Comparison of ENCODE assay signal across 17 cellular contexts in the genomic region with DNA sequence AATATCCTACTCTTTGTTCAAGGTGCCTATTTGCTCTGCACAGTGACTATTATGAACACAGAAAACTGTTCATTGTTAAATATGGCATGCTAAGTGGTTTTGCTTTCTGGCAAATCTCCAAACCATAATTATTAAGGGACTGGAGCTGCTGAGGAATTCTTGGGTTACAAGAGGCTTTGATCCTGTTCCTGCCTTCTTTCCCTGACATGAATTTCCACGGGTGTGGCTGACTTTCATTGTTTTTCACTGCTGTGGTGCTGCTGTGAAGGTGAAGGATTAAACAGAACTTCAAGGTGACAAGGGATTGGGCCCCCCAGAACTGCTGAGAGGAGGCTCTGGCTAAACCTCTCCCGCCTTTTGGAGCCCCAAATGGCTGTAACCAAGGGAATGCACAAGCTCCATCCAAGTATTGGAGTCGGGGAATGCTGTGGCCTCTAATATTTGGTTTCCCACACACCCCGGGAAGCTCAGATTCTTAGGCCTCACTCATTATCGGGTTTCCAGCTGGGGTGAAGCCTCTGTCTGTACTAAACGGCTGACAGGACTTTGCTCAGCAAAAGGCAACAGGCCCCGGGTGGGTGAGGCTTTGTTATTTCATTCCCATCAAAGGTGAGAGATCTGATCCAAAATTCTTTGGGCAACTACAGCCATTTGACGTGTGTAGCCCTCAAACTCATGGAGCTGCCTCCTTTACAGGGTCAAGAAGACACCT. TPM values are rescaled to one million over a fixed set of nuclear protein-coding genes. Genes with fewer than 3 reads are reported as not detected.
DNase-seq lines count a peak whose midpoint lies in the region; ATAC-seq, FAIRE-seq and TF ChIP-seq lines count a peak whose summit lies in the region.
"Had no signal": no experiment of that assay in that cellular context is flagged by ENCODE, and none has a peak within 500 bp of the region (broad histone marks: within the 10 kb centered on the region; RNA-seq: fewer than 3 reads in every experiment).

No MANE protein-coding gene starts in this region.

- POLR2A ChIA-PET in HepG2 (lab: Yijun Ruan, JAX) = interaction anchor here (0.9 kb wide), 1 partner anchor 28 kb away, joined by 5 read pairs; no protein-coding TSS in a partner anchor

- WGBS in HepG2 (ENCODE audit: low lambda C conversion rate) = 31% methylated on average over 8 of the region's 8 CpGs

- peaks cover 22% of the 10 kb centered on the region for H3K4me1 Mint-ChIP-seq in type B pancreatic cell (ENCODE audit: unreplicated experiment)
- H3K4me1 Mint-ChIP-seq: CD8-positive, alpha-beta memory T cell had no signal

- TF ChIP-seq POLR2A in HepG2 (IDR thresholded peaks at IDR 0.05; ENCODE audit: insufficient read depth in 1 of 2, low read depth in 2 of 2, low read length in 2 of 2) = no peak

- H3K4me1 ChIP-seq in SJCRH30 = peaks cover 27% of the 10 kb centered on the region
- peaks cover 72% of the 10 kb centered on the region for H3K4me1 ChIP-seq in HepG2 (ENCODE audit: insufficient read depth, low read length)
- no peaks in the 10 kb centered on the region for H3K4me1 ChIP-seq in effector memory CD4-positive, alpha-beta T cell (ENCODE audit: control insufficient read depth, insufficient read depth, low read length, poor library complexity, severe bottlenecking)

- H3K4me3 ChIP-seq in SJCRH30 = no peak overlapping the region
- H3K4me3 ChIP-seq in HepG2 (replicated peaks in 1 of 3; ENCODE audit: insufficient read depth in 1 of 3, low read depth in 2 of 3, low read length in 3 of 3) = no peak overlapping the region
- H3K4me3 ChIP-seq in effector memory CD4-positive, alpha-beta T cell (ENCODE audit: insufficient read depth, low read depth, low read length, poor library complexity, severe bottlenecking) = no peak overlapping the region
- H3K4me3 ChIP-seq: ascending aorta had no signal

- no peaks in the 10 kb centered on the region for H3K27me3 Mint-ChIP-seq in type B pancreatic cell
- H3K27me3 Mint-ChIP-seq: CD8-positive, alpha-beta memory T cell; effector memory CD8-positive, alpha-beta T cell; naive thymus-derived CD8-positive, alpha-beta T cell had no signal

- in situ Hi-C loops in HepG2 (cut with HindIII; ENCODE audit: extremely low pct_ligation_motif_present, low pct_unique_long_range_greater_than_20kb) = no loop called here

- H3K4me2 ChIP-seq in HepG2 (ENCODE audit: low read depth, low read length) = 0 out of 2 replicates have a peak overlapping the region, but pooled peaks have one; percentile 2

- no TSS peak for BruUV-seq in HepG2 (replicated peaks; lab: Mats Ljungman, UMichigan)

- TF ChIP-seq RAD21 in HepG2 (CRISPR knock-in tag; IDR thresholded peaks at IDR 0.05) = no peak

- H3K9me3 Mint-ChIP-seq in type B pancreatic cell = peaks cover 6% of the 10 kb centered on the region
- H3K9me3 Mint-ChIP-seq: CD8-positive, alpha-beta memory T cell; effector memory CD8-positive, alpha-beta T cell; naive thymus-derived CD8-positive, alpha-beta T cell had no signal

- TF ChIP-seq CTCF in HepG2 (CRISPR knock-in tag; IDR thresholded peaks at IDR 0.05) (no peak), type B pancreatic cell (conservative IDR thresholded peaks at IDR 0.05) (no peak)

- no peak overlapping the region for H3K4me3 Mint-ChIP-seq in type B pancreatic cell
- H3K4me3 Mint-ChIP-seq: CD8-positive, alpha-beta memory T cell; effector memory CD8-positive, alpha-beta T cell; naive thymus-derived CD8-positive, alpha-beta T cell had no signal

- H3K27ac ChIP-seq in SJCRH30 = peak overlapping the region; percentile 21; the same call in 1 of the 2 replicates
- H3K27ac ChIP-seq in HepG2 (ENCODE audit: extremely low read length, insufficient read depth, low read length) = no peak overlapping the region
- H3K27ac ChIP-seq in effector memory CD4-positive, alpha-beta T cell (ENCODE audit: insufficient read depth, low read length, poor library complexity, severe bottlenecking) = no peak overlapping the region
- H3K27ac ChIP-seq: ascending aorta had no signal

- H3K36me3 Mint-ChIP-seq in type B pancreatic cell = peaks cover 10% of the 10 kb centered on the region

- CTCF ChIA-PET in HepG2 (lab: Yijun Ruan, JAX; ENCODE audit: low intra/inter-chr PET ratio, low total read pairs) = no interaction called here

- intact Hi-C loops in HepG2 (cut with micrococcal nuclease; ENCODE audit: unreplicated experiment) = no loop called here
- intact Hi-C loops in head of caudate nucleus (cut with DNase I) = no loop called here

- H3K36me3 ChIP-seq in SJCRH30 (no peaks in the 10 kb centered on the region), HepG2 (replicated peaks in 1 of 2; ENCODE audit: control insufficient read depth in 1 of 2, insufficient read depth in 2 of 2, low read length in 2 of 2) (no peaks in the 10 kb centered on the region)
- peaks cover 15% of the 10 kb centered on the region for H3K36me3 ChIP-seq in effector memory CD4-positive, alpha-beta T cell (ENCODE audit: control insufficient read depth, insufficient read depth, low read length)

- peak; percentile 63 for ATAC-seq in HepG2
- ATAC-seq: effector memory CD8-positive, alpha-beta T cell; naive thymus-derived CD8-positive, alpha-beta T cell had no signal

- H3K79me2 ChIP-seq in HepG2 (ENCODE audit: insufficient read depth, low read length) = no peaks in the 10 kb centered on the region

- H3K9me3 ChIP-seq in SJCRH30 (replicated peaks) (no peaks in the 10 kb centered on the region), HepG2 (ENCODE audit: low read length) (no peaks in the 10 kb centered on the region)
- H3K9me3 ChIP-seq in effector memory CD4-positive, alpha-beta T cell (ENCODE audit: control insufficient read depth, low read length) = no peaks in the 10 kb centered on the region
- H3K9me3 ChIP-seq: ascending aorta had no signal

- peak; percentile 18 for DNase-seq in NCI-H2196 (lab: John Stamatoyannopoulos, UW; ENCODE audit: unreplicated experiment)
- DNase-seq in NCI-H2196 treated with DMSO at 0.1 percent for 48 hours (lab: John Stamatoyannopoulos, UW; ENCODE audit: unreplicated experiment) = no peak
- DNase-seq in SJCRH30 = peak; percentile 68 to 86
- peak; percentile 59 for DNase-seq in HepG2 (ENCODE audit: low spot score)
- no peak for DNase-seq in type B pancreatic cell (ENCODE audit: extremely low spot score, unreplicated experiment)
- no peak for DNase-seq in KG1 (lab: John Stamatoyannopoulos, UW)
- no peak for DNase-seq in effector memory CD4-positive, alpha-beta T cell
- no peak for DNase-seq in head of caudate nucleus
- DNase-seq: activated CD4-positive, alpha-beta T cell treated with anti-CD3 and anti-CD28 coated beads for 1 hour; CD8-positive, alpha-beta memory T cell; effector memory CD8-positive, alpha-beta T cell; naive thymus-derived CD8-positive, alpha-beta T cell; NCI-H1694; OCI-M1; T-helper 1 cell had no signal

- H3K9ac ChIP-seq in HepG2 (ENCODE audit: insufficient read depth, low read depth, low read length) = no peak overlapping the region

- no peak overlapping the region for H2AFZ ChIP-seq in HepG2 (ENCODE audit: low read length)

- H3K27ac Mint-ChIP-seq in type B pancreatic cell = peak overlapping the region; percentile 67
- H3K27ac Mint-ChIP-seq: effector memory CD8-positive, alpha-beta T cell had no signal

- no peak for TF ChIP-seq EP300 in HepG2 (IDR thresholded peaks at IDR 0.05; ENCODE audit: low read depth in 2 of 2, low read length in 2 of 2)
- TF ChIP-seq EP300 in HepG2 (CRISPR knock-in tag; IDR thresholded peaks at IDR 0.05; ENCODE audit: borderline replicate concordance) = no peak

- H4K20me1 ChIP-seq in HepG2 (ENCODE audit: insufficient read depth, low read length) = no peaks in the 10 kb centered on the region

- peak; percentile 53 for FAIRE-seq in HepG2 (lab: Jason Lieb, UNC)
- FAIRE-seq: A204.1 had no signal

- H3K27me3 ChIP-seq in SJCRH30 (no peaks in the 10 kb centered on the region), HepG2 (ENCODE audit: control insufficient read depth in 1 of 2, insufficient read depth in 2 of 2, low read length in 2 of 2) (no peaks in the 10 kb centered on the region)
- H3K27me3 ChIP-seq in effector memory CD4-positive, alpha-beta T cell (replicated peaks; ENCODE audit: control insufficient read depth, insufficient read depth, low read length, poor library complexity, severe bottlenecking) = no peaks in the 10 kb centered on the region
- H3K27me3 ChIP-seq: ascending aorta had no signal

TF ChIP-seq in HepG2, 621 proteins besides CTCF, POLR2A, EP300 and RAD21 (continues in another document):
- TF ChIP-seq, protein P1, sequence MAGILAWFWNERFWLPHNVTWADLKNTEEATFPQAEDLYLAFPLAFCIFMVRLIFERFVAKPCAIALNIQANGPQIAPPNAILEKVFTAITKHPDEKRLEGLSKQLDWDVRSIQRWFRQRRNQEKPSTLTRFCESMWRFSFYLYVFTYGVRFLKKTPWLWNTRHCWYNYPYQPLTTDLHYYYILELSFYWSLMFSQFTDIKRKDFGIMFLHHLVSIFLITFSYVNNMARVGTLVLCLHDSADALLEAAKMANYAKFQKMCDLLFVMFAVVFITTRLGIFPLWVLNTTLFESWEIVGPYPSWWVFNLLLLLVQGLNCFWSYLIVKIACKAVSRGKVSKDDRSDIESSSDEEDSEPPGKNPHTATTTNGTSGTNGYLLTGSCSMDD (CRISPR knock-in tag; IDR thresholded peaks at IDR 0.05) = no peak

RNA-seq across cellular contexts. Expression of gene ZFP36L2, which starts 29.0 kb away (rescaled TPM):
- 5.1 and 5.6 TPM in 2 replicates for total RNA-seq in SJCRH30 (2014; rRNA removed; shearing (Covaris generic))
- total RNA-seq in HepG2 (2016; rRNA removed; fragmentation: Illumina TruSeq; extraction: Trizol) (21.8 and 32.5 TPM in 2 replicates), type B pancreatic cell (ENCODE audit: low replicate concordance) (198 and 437 TPM in 2 replicates)
- total RNA-seq in HepG2 (2016; cell fraction: cytosol; rRNA removed; fragmentation: Illumina TruSeq; extraction: Trizol; ENCODE audit: low read depth) = 10.9 and 11.1 TPM in 2 replicates
- 20.7 and 30.7 TPM in 2 replicates for total RNA-seq in HepG2 (2016; cell fraction: insoluble cytoplasmic fraction; rRNA removed; fragmentation: Illumina TruSeq; extraction: Trizol)
- 45.2 and 45.6 TPM in 2 replicates for total RNA-seq in HepG2 (2016; cell fraction: membrane; rRNA removed; fragmentation: Illumina TruSeq; extraction: Trizol)
- total RNA-seq in HepG2 (2016; cell fraction: nucleus; rRNA removed; fragmentation: Illumina TruSeq; extraction: Trizol) = 28.9 and 31.5 TPM in 2 replicates
- 11.2 and 12.5 TPM in 2 replicates for polyA plus RNA-seq in HepG2 (2011; rRNA removed)
- 6.8 and 9.1 TPM in 2 replicates for polyA plus RNA-seq in HepG2 (2011; cell fraction: cytosol; rRNA removed)
- 13.5 and 16.7 TPM in 2 replicates for polyA plus RNA-seq in HepG2 (2011; cell fraction: nucleus; rRNA removed)
- polyA plus RNA-seq in HepG2 (2012) = 52.4 and 60.8 TPM in 2 replicates
- polyA plus RNA-seq in HepG2 (2016; cell fraction: cytosol; fragmentation: Illumina TruSeq; extraction: Trizol; ENCODE audit: low read depth) = 10.6 and 12.4 TPM in 2 replicates
- polyA plus RNA-seq in HepG2 (2016; cell fraction: insoluble cytoplasmic fraction; fragmentation: Illumina TruSeq; extraction: Trizol; ENCODE audit: low read depth) = 78.1 and 90.4 TPM in 2 replicates
- 44.3 and 47.5 TPM in 2 replicates for polyA plus RNA-seq in HepG2 (2016; cell fraction: membrane; fragmentation: Illumina TruSeq; extraction: Trizol; ENCODE audit: low read depth)
- polyA plus RNA-seq in HepG2 (2016; cell fraction: nucleus; fragmentation: Illumina TruSeq; extraction: Trizol; ENCODE audit: insufficient read depth, low read depth) = 95.3 and 99.0 TPM in 2 replicates
- 3.9 and 12.4 TPM in 2 replicates for polyA minus RNA-seq in HepG2 (2011; rRNA and poly(A)+ RNA removed; ENCODE audit: low replicate concordance)
- polyA minus RNA-seq in HepG2 (2011; cell fraction: cytosol; rRNA and poly(A)+ RNA removed) = 25.5 and 27.1 TPM in 2 replicates
- 10.1 and 12.1 TPM in 2 replicates for polyA minus RNA-seq in HepG2 (2011; cell fraction: nucleus; rRNA and poly(A)+ RNA removed)

Comparison
In these comparisons a context has a peak if more than half of its experiments do, and no peak if none do; other contexts are left out.
1. DNase-seq: peak in NCI-H2196 (single experiment), SJCRH30 (2 of 2) and HepG2 (single experiment); none in NCI-H2196 treated with DMSO at 0.1 percent for 48 hours (single experiment), type B pancreatic cell (single experiment), KG1 (single experiment), effector memory CD4-positive, alpha-beta T cell (0 of 3) and head of caudate nucleus (0 of 42).